Comparison of ENCODE assay signal across 1 cellular context in genomic region chr7:105130580-105130979, GRCh38.
TF ChIP-seq lines count a peak whose summit lies in the region.

No MANE protein-coding gene starts in this region.

TF ChIP-seq in K562, 482 proteins besides CTCF, POLR2A, EP300 and RAD21 (continued from another document):
- TF ChIP-seq USF2 (CRISPR knock-in tag; IDR thresholded peaks at IDR 0.05) (no peak), CHCHD3 (CRISPR knock-in tag; IDR thresholded peaks at IDR 0.05) (no peak), ZEB2 (IDR thresholded peaks at IDR 0.05) (no peak), CBFA2T3 (IDR thresholded peaks at IDR 0.05) (no peak), SRSF7 (optimal IDR thresholded peaks at IDR 0.05; ENCODE audit: low read depth, low read length) (no peak), SIX5 (IDR thresholded peaks at IDR 0.05; ENCODE audit: borderline replicate concordance in 1 of 2, insufficient read depth in 1 of 2, low read depth in 1 of 2, low read length in 2 of 2) (no peak), ZNF384 (IDR thresholded peaks at IDR 0.05; ENCODE audit: low read depth, low read length) (peak; percentile 91), ARNT (IDR thresholded peaks at IDR 0.05) (no peak), HDAC8 (tag; IDR thresholded peaks at IDR 0.05) (no peak), LCOR (CRISPR knock-in tag; IDR thresholded peaks at IDR 0.05) (no peak), ZNF57 (CRISPR knock-in tag; IDR thresholded peaks at IDR 0.05) (no peak), RNF219 (CRISPR knock-in tag; IDR thresholded peaks at IDR 0.05) (no peak), MAX (CRISPR knock-in tag; IDR thresholded peaks at IDR 0.05) (no peak), ATF2 (CRISPR knock-in tag; IDR thresholded peaks at IDR 0.05) (no peak), ZNF695 (CRISPR knock-in tag; IDR thresholded peaks at IDR 0.05) (no peak), E2F3 (CRISPR knock-in tag; IDR thresholded peaks at IDR 0.05) (0 out of 2 replicates have a peak, but pooled peaks have one; percentile 17), OTX1 (CRISPR knock-in tag; IDR thresholded peaks at IDR 0.05) (no peak), ELK3 (CRISPR knock-in tag; IDR thresholded peaks at IDR 0.05) (no peak), RBM14 (IDR thresholded peaks at IDR 0.05; ENCODE audit: borderline replicate concordance, insufficient read depth, low read depth, low read length) (no peak), RB1 (IDR thresholded peaks at IDR 0.05; ENCODE audit: low read depth) (no peak), SIN3B (IDR thresholded peaks at IDR 0.05; ENCODE audit: low read depth) (no peak), ZKSCAN1 (IDR thresholded peaks at IDR 0.05; ENCODE audit: low read depth, low read length) (no peak), KDM2B (CRISPR knock-in tag; IDR thresholded peaks at IDR 0.05) (no peak), HNRNPUL1 (IDR thresholded peaks at IDR 0.05; ENCODE audit: low read length) (0 out of 2 replicates have a peak, but pooled peaks have one; percentile 49), CBX8 (IDR thresholded peaks at IDR 0.05; ENCODE audit: borderline replicate concordance, extremely low read depth, low read depth, low read length, poor library complexity, severe bottlenecking) (no peak), NELFE (IDR thresholded peaks at IDR 0.05; ENCODE audit: insufficient read depth, insufficient read length) (no peak), FOXJ2 (tag; IDR thresholded peaks at IDR 0.05) (no peak), HNRNPK (IDR thresholded peaks at IDR 0.05; ENCODE audit: low read depth, low read length, poor library complexity, severe bottlenecking) (no peak), ZNF766 (CRISPR knock-in tag; conservative IDR thresholded peaks at IDR 0.05) (peak; percentile 100), TCF15 (CRISPR knock-in tag; IDR thresholded peaks at IDR 0.05) (no peak), FOXM1 (IDR thresholded peaks at IDR 0.05; ENCODE audit: low read depth) (no peak), FOXM1 (CRISPR knock-in tag; IDR thresholded peaks at IDR 0.05; ENCODE audit: low read depth) (no peak), CBX3 (IDR thresholded peaks at IDR 0.05; ENCODE audit: borderline replicate concordance in 1 of 2, low read length in 2 of 2) (0 out of 3 replicates have a peak, but pooled peaks of 1 of the 2 experiments have one; percentile 4), BRCA1 (IDR thresholded peaks at IDR 0.05) (no peak), BRCA1 (CRISPR knock-in tag; IDR thresholded peaks at IDR 0.05) (no peak), HMG20A (CRISPR knock-in tag; conservative IDR thresholded peaks at IDR 0.05) (no peak), CSDE1 (IDR thresholded peaks at IDR 0.05) (no peak), SETDB1 (IDR thresholded peaks at IDR 0.05; ENCODE audit: low read length) (no peak)
TF ChIP-seq in K562: peak in this region for 7.
